ENCODE assay signal across 14 cellular contexts in genomic region chr6:3280866-3281465, GRCh38. TPM values are rescaled to one million over a fixed set of nuclear protein-coding genes. Genes with fewer than 3 reads are reported as not detected.
DNase-seq lines count a peak whose midpoint lies in the region; ATAC-seq and TF ChIP-seq lines count a peak whose summit lies in the region.
"Had no signal": no experiment of that assay in that cellular context is flagged by ENCODE, and none has a peak within 500 bp of the region (broad histone marks: within the 10 kb centered on the region; RNA-seq: fewer than 3 reads in every experiment).

No MANE protein-coding gene starts in this region.

- no peaks in the 10 kb centered on the region for H3K36me3 ChIP-seq in PC-3 (ENCODE audit: low read depth, low read length)

- H3K9me2 ChIP-seq in PC-3 (replicated peaks; ENCODE audit: low read length) = no peaks in the 10 kb centered on the region

- H4K20me1 ChIP-seq in PC-3 (ENCODE audit: low read length) = no peaks in the 10 kb centered on the region

- no peak overlapping the region for H3K4me3 Mint-ChIP-seq in activated naive CD8-positive, alpha-beta T cell treated with anti-CD3 and anti-CD28 coated beads, Interleukin-2, amount 50 U/mL, for 24 hours
- H3K4me3 Mint-ChIP-seq: activated B cell treated with CpG ODN at 0.5 μM for 24 hours; activated naive CD4-positive, alpha-beta T cell treated with anti-CD3 and anti-CD28 coated beads, Interleukin-2, amount 10 ng/mL, durations not matched to agents 7 days and 5 days; CD14-positive monocyte; memory B cell had no signal

- peaks cover 24% of the 10 kb centered on the region for H3K4me1 ChIP-seq in PC-3 (ENCODE audit: insufficient read depth, low read length)

- H3K36me3 Mint-ChIP-seq in activated naive CD8-positive, alpha-beta T cell treated with anti-CD3 and anti-CD28 coated beads, Interleukin-2, amount 50 U/mL, for 24 hours (ENCODE audit: low read depth) = peaks cover 7% of the 10 kb centered on the region
- H3K36me3 Mint-ChIP-seq: activated naive CD4-positive, alpha-beta T cell treated with anti-CD3 and anti-CD28 coated beads, Interleukin-2, amount 10 ng/mL, durations not matched to agents 7 days and 5 days; CD14-positive monocyte; memory B cell had no signal

- H3K27me3 ChIP-seq in PC-3 (ENCODE audit: low read length) = no peaks in the 10 kb centered on the region

- DNase-seq in PC-3 (peak; percentile 11), brain pericyte (ENCODE audit: low read depth, low spot score) (peak; percentile 36), lung microvascular endothelial cell (ENCODE audit: low read depth in 2 of 2) (peak; percentile 29 to 40), substantia nigra (lab: John Stamatoyannopoulos, UW) (no peak), NCI-H226 (no peak), NCI-H748 (lab: John Stamatoyannopoulos, UW; ENCODE audit: unreplicated experiment) (no peak)
- DNase-seq in activated naive CD8-positive, alpha-beta T cell treated with anti-CD3 and anti-CD28 coated beads, Interleukin-2, amount 50 U/mL, for 24 hours = no peak
- no peak for DNase-seq in activated CD4-positive, alpha-beta T cell treated with anti-CD3 and anti-CD28 coated beads, Interleukin-2, amount 50 U/mL, for 48 hours
- DNase-seq: activated B cell treated with CpG ODN at 0.5 μM for 24 hours; activated naive CD4-positive, alpha-beta T cell treated with anti-CD3 and anti-CD28 coated beads, Interleukin-2, amount 10 ng/mL, durations not matched to agents 7 days and 5 days; DND-41; NCI-H446 had no signal

- H3K9me3 Mint-ChIP-seq in activated naive CD8-positive, alpha-beta T cell treated with anti-CD3 and anti-CD28 coated beads, Interleukin-2, amount 50 U/mL, for 24 hours = no peaks in the 10 kb centered on the region
- H3K9me3 Mint-ChIP-seq: activated B cell treated with CpG ODN at 0.5 μM for 24 hours; activated naive CD4-positive, alpha-beta T cell treated with anti-CD3 and anti-CD28 coated beads, Interleukin-2, amount 10 ng/mL, durations not matched to agents 7 days and 5 days; CD14-positive monocyte; memory B cell had no signal

- peak overlapping the region; percentile 78 for H3K4me2 ChIP-seq in PC-3 (ENCODE audit: low read length)

- no peak for ATAC-seq in PC-3
- ATAC-seq in activated naive CD8-positive, alpha-beta T cell treated with anti-CD3 and anti-CD28 coated beads, Interleukin-2, amount 50 U/mL, for 24 hours = no peak

- no TSS peak for BruUV-seq in PC-3 (replicated peaks; lab: Mats Ljungman, UMichigan)

- no peak overlapping the region for H2AFZ ChIP-seq in PC-3 (ENCODE audit: low read length)

- peak overlapping the region; percentile 89 for H3K27ac ChIP-seq in PC-3 (ENCODE audit: low read length)
- H3K27ac ChIP-seq in substantia nigra (ENCODE audit: low read depth, low read length, poor library complexity, severe bottlenecking) = peak overlapping the region; percentile 29

- no peak overlapping the region; the same call in 1 of the 2 replicates for H3K4me3 ChIP-seq in PC-3 (ENCODE audit: low read length)

- peak overlapping the region; percentile 70 for H3K9ac ChIP-seq in PC-3 (ENCODE audit: low read length)

- H3K27me3 Mint-ChIP-seq in activated naive CD8-positive, alpha-beta T cell treated with anti-CD3 and anti-CD28 coated beads, Interleukin-2, amount 50 U/mL, for 24 hours = no peaks in the 10 kb centered on the region
- H3K27me3 Mint-ChIP-seq: activated B cell treated with CpG ODN at 0.5 μM for 24 hours; activated naive CD4-positive, alpha-beta T cell treated with anti-CD3 and anti-CD28 coated beads, Interleukin-2, amount 10 ng/mL, durations not matched to agents 7 days and 5 days; memory B cell had no signal

- CTCF ChIA-PET in PC-3 (lab: Charles Lee) = no interaction called here

- intact Hi-C loops in PC-3 (cut with micrococcal nuclease) = no loop called here

- no peak for TF ChIP-seq CTCF in PC-3 (conservative IDR thresholded peaks at IDR 0.05; ENCODE audit: low read depth, low read length)

- H3K79me2 ChIP-seq in PC-3 (ENCODE audit: low read length) = no peaks in the 10 kb centered on the region

- H3F3A ChIP-seq in PC-3 (ENCODE audit: low read length, unreplicated experiment) = peaks cover 8% of the 10 kb centered on the region

- no peak overlapping the region for H3K27ac Mint-ChIP-seq in activated naive CD8-positive, alpha-beta T cell treated with anti-CD3 and anti-CD28 coated beads, Interleukin-2, amount 50 U/mL, for 24 hours
- H3K27ac Mint-ChIP-seq: activated B cell treated with CpG ODN at 0.5 μM for 24 hours; activated naive CD4-positive, alpha-beta T cell treated with anti-CD3 and anti-CD28 coated beads, Interleukin-2, amount 10 ng/mL, durations not matched to agents 7 days and 5 days; memory B cell had no signal

- POLR2A ChIA-PET in PC-3 (lab: Charles Lee; ENCODE audit: unreplicated experiment) = no interaction called here

- H3K4me1 Mint-ChIP-seq in activated naive CD8-positive, alpha-beta T cell treated with anti-CD3 and anti-CD28 coated beads, Interleukin-2, amount 50 U/mL, for 24 hours = no peaks in the 10 kb centered on the region
- H3K4me1 Mint-ChIP-seq: memory B cell had no signal

- no peaks in the 10 kb centered on the region for H3K9me3 ChIP-seq in PC-3 (ENCODE audit: low read length)

RNA-seq across cellular contexts. Expression of gene PSMG4, which starts 22.2 kb away (rescaled TPM):
- total RNA-seq in PC-3 (2014; rRNA removed) (51.9 and 63.3 TPM in 2 replicates), lung microvascular endothelial cell (31.9 and 45.3 TPM in 2 replicates)

RNA-seq across cellular contexts. Expression of gene TUBB2B, which starts 53.5 kb away (rescaled TPM):
- total RNA-seq in PC-3 (2014; rRNA removed) (5.1 and 6.5 TPM in 2 replicates), lung microvascular endothelial cell (1.8 and 2.0 TPM in 2 replicates)
- total RNA-seq: activated B cell treated with CpG ODN at 0.5 μM for 24 hours had no signal

Comparison
In these comparisons a context has a peak if more than half of its experiments do, and no peak if none do; other contexts are left out.
1. DNase-seq: peak in PC-3 (single experiment), brain pericyte (single experiment) and lung microvascular endothelial cell (2 of 2); none in substantia nigra (0 of 49), NCI-H226 (single experiment), activated naive CD8-positive, alpha-beta T cell treated with anti-CD3 and anti-CD28 coated beads, Interleukin-2, amount 50 U/mL, for 24 hours (single experiment), NCI-H748 (single experiment) and activated CD4-positive, alpha-beta T cell treated with anti-CD3 and anti-CD28 coated beads, Interleukin-2, amount 50 U/mL, for 48 hours (0 of 2).